Comparison of ENCODE assay signal across 1 cellular context in genomic region chr3:146502887-146503458, GRCh38.
TF ChIP-seq lines count a peak whose summit lies in the region.

No MANE protein-coding gene starts in this region.

TF ChIP-seq in K562, 482 proteins besides CTCF, POLR2A, EP300 and RAD21:
- TF ChIP-seq, protein P1, sequence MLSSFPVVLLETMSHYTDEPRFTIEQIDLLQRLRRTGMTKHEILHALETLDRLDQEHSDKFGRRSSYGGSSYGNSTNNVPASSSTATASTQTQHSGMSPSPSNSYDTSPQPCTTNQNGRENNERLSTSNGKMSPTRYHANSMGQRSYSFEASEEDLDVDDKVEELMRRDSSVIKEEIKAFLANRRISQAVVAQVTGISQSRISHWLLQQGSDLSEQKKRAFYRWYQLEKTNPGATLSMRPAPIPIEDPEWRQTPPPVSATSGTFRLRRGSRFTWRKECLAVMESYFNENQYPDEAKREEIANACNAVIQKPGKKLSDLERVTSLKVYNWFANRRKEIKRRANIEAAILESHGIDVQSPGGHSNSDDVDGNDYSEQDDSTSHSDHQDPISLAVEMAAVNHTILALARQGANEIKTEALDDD (IDR thresholded peaks at IDR 0.05): peak; percentile 77
- TF ChIP-seq, protein P2, sequence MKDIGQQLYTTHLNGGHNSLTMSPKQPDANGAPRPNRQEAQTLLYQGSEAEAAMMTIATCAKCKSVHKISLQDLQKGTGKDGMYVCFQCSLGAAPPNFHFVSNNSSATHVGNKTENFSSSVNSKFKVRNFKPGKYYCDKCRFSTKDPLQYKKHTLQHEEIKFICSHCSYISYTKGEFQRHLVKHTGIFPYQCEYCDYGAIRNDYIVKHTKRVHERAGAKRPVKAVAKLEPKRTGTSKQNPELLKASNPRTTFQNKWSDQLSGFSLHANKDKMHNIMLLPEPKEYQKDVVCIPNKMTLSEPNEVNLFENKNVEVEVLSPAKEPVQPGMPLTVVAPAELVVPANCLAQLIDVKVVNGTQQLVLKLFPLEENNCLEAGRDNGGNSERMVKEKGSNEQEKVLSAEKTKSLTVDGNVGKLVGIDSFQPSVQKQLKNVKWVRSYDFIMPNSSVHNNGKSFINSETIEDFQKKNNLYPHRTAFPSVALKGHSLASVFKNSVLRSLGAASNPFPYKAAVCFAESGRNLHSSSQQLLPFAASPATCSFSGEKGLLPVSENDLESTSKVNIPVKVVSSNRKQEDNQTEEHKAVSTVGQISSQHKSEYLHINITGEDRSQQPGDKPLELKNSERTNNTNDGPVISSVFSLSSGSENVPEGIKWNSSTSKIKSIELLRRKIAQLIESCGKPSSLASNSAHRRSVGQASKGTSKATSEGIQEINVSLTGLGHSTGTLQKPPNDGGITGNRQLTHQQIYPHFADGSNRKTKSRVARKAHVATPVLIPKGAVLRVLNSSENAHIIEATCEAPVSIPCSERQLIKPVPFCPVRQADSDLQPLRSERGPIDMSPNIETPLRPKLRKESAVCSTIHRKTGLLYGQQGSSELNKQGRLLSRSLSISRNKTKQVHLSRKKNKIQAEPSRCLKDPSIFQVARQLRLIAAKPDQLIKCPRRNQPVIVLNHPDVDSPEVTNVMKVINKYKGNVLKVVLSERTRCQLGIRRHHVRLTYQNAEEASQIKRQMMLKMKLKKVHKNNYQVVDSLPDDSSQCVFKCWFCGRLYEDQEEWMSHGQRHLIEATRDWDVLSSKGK (CRISPR knock-in tag; IDR thresholded peaks at IDR 0.05): no peak
